ENCODE assay signal across 8 cellular contexts in the genomic region with DNA sequence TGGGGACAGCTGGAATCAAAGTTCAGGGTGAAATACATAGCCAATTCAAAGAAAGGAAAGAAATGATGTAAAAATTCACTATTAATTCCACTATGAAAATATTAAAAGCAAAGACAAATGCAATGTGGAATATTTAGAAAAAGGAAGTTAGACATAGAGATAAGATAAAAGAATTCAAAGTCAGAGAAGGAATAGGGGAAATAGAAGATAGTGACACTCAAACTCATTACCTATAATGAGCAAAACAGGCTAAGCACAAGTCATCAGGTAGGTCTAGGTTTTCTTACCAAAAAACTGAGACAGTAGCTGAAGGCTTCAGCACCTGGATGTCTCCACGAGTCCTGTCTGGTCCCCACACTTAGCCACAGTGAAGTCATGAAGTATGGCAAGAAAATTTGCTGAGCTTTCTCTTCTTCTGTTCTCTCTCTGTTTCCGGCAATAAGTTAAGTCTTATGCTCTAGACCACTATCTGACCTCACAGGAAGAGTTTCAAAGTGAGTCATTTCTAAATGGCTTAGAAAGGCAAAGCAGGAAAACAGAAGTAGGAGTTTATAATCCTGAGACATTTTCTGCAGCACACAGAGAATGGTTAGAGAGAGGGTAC. TPM values are rescaled to one million over a fixed set of nuclear protein-coding genes. Genes with fewer than 3 reads are reported as not detected.
DNase-seq lines count a peak whose midpoint lies in the region; ATAC-seq and TF ChIP-seq lines count a peak whose summit lies in the region.

A gene (minus strand): TSS at position 369 of the 604 bp plus-strand sequence. CDS start 6,174 bp downstream, outside the sequence.

- intact Hi-C loops in body of pancreas (cut with DNase I): no loop called here
- intact Hi-C loops in lower lobe of right lung (cut with DNase I): no loop called here
- intact Hi-C loops in upper lobe of right lung (cut with DNase I): no loop called here

- TF ChIP-seq CTCF in body of pancreas (IDR thresholded peaks at IDR 0.05) (no peak), lower lobe of right lung (IDR thresholded peaks at IDR 0.05) (no peak), upper lobe of right lung (IDR thresholded peaks at IDR 0.05) (no peak)

- ATAC-seq in HG02852 (IDR thresholded peaks at IDR 0.05; ENCODE audit: unreplicated experiment) (peak; percentile 74), body of pancreas (no peak), lower lobe of right lung (peak; percentile 82 to 89), upper lobe of right lung (peak; percentile 89)

- peak within 1 kb of the TSS; percentile 77 for H3K27ac ChIP-seq in SK-N-MC
- H3K27ac ChIP-seq in body of pancreas: peak within 1 kb of the TSS in 1 of 4 donors; percentile 69
- peak within 1 kb of the TSS; percentile 70 for H3K27ac ChIP-seq in lower lobe of right lung
- H3K27ac ChIP-seq in upper lobe of right lung: peak within 1 kb of the TSS; percentile 74

- DNase-seq in EL (peak; percentile 73), SK-N-MC (ENCODE audit: low read depth, low spot score) (peak; percentile 47), body of pancreas (peak in 1 of 4 donors; percentile 45), lower lobe of right lung (no peak), upper lobe of right lung (no peak), NCI-H1694 treated with DMSO at 0.1 percent for 48 hours (lab: John Stamatoyannopoulos, UW) (no peak), retina (no peak)

- H3K4me1 ChIP-seq in body of pancreas: no peaks in the 10 kb centered on the region
- H3K4me1 ChIP-seq in lower lobe of right lung: no peaks in the 10 kb centered on the region
- no peaks in the 10 kb centered on the region for H3K4me1 ChIP-seq in upper lobe of right lung

- H3K9me3 ChIP-seq in SK-N-MC (ENCODE audit: low read depth, low read length) (no peaks in the 10 kb centered on the region), body of pancreas (no peaks in the 10 kb centered on the region), lower lobe of right lung (no peaks in the 10 kb centered on the region), upper lobe of right lung (no peaks in the 10 kb centered on the region)

- H3K4me3 ChIP-seq in SK-N-MC (peak within 1 kb of the TSS; percentile 64), body of pancreas (no peak within 1 kb of the TSS), lower lobe of right lung (peak within 1 kb of the TSS; percentile 38), upper lobe of right lung (peak within 1 kb of the TSS; percentile 36)

- H3K9ac ChIP-seq in SK-N-MC (ENCODE audit: insufficient read length): peak within 1 kb of the TSS; percentile 37

- H3K36me3 ChIP-seq in SK-N-MC (ENCODE audit: insufficient read depth, low read length) (no peaks in the 10 kb centered on the region), body of pancreas (replicated peaks in 1 of 2; ENCODE audit: insufficient read depth in 1 of 2, low read depth in 2 of 2) (no peaks in the 10 kb centered on the region), lower lobe of right lung (no peaks in the 10 kb centered on the region), upper lobe of right lung (no peaks in the 10 kb centered on the region)

- peak in 2 of 3 donors; percentile 34 to 63 for TF ChIP-seq POLR2A in body of pancreas (IDR thresholded peaks at IDR 0.05)

- WGBS in body of pancreas, 2 donors: 67 to 69% methylated on average over 2 of the region's 2 CpGs

- H3K27me3 ChIP-seq in body of pancreas (no peaks in the 10 kb centered on the region), lower lobe of right lung (ENCODE audit: low read depth) (no peaks in the 10 kb centered on the region), upper lobe of right lung (no peaks in the 10 kb centered on the region)

RNA-seq across cellular contexts. Expression of the gene that starts here (rescaled TPM):
- 1 to 10 TPM in 1 of 2 donors, under 1 TPM in 1; 0.66 to 3.9 TPM for total RNA-seq in body of pancreas
- total RNA-seq in lower lobe of right lung: 62.1 TPM
- 45.0 TPM for total RNA-seq in upper lobe of right lung

Comparison
In these comparisons a context has a peak if more than half of its experiments do, and no peak if none do; other contexts are left out.
1. DNase-seq: peak in EL (single experiment) and SK-N-MC (single experiment); none in lower lobe of right lung (single experiment), upper lobe of right lung (single experiment), NCI-H1694 treated with DMSO at 0.1 percent for 48 hours (single experiment) and retina (single experiment).
2. H3K4me3 ChIP-seq: peak in SK-N-MC (single experiment), lower lobe of right lung (single experiment) and upper lobe of right lung (single experiment); none in body of pancreas (0 of 2).